9 cellular contexts compared by ENCODE assay signal in genomic region chr9:99130069-99130468, GRCh38. TPM values are rescaled to one million over a fixed set of nuclear protein-coding genes. Genes with fewer than 3 reads are reported as not detected.
A peak's percentile ranks its signal among the peaks of the same experiment; 100 is the strongest.
DNase-seq lines count a peak whose midpoint lies in the region; ATAC-seq and TF ChIP-seq lines count a peak whose summit lies in the region.
"Had no signal": no experiment of that assay in that cellular context is flagged by ENCODE, and none has a peak within 500 bp of the region (broad histone marks: within the 10 kb centered on the region; RNA-seq: fewer than 3 reads in every experiment).

No MANE protein-coding gene starts in this region.

- DNase-seq in GM13976 (ENCODE audit: low spot score) = peak; percentile 32
- peak; percentile 56 for DNase-seq in cerebellum (ENCODE audit: low spot score)
- DNase-seq in DMS53 (lab: John Stamatoyannopoulos, UW) = no peak
- no peak for DNase-seq in mammary epithelial cell
- no peak for DNase-seq in stimulated activated CD4-positive, alpha-beta T cell treated with anti-CD3 and anti-CD28 coated beads, Interleukin-2, amount 100 ng/mL, for 24 hours
- DNase-seq in ACHN = no peak
- DNase-seq: esophagus squamous epithelium had no signal

- WGBS in mammary epithelial cell (ENCODE audit: low coverage, missing lambda C conversion rate) = 100% methylated on average over 3 of the region's 3 CpGs

- dilution Hi-C loops in mammary epithelial cell (cut with HindIII; ENCODE audit: low sequenced_read_pairs) = no loop called here

- BruUV-seq in mammary epithelial cell (replicated peaks; lab: Mats Ljungman, UMichigan) = no TSS peak

- in situ Hi-C loops in GM13976 (cut with MboI; ENCODE audit: low sequenced_read_pairs, unreplicated experiment) = loop anchor here (10.0 kb wide), 1 partner anchor 145 kb away; no protein-coding TSS in a partner anchor
- in situ Hi-C loops in mammary epithelial cell (cut with MboI; ENCODE audit: low sequenced_read_pairs in 2 of 2) = loop anchor here (10.0 to 25.0 kb wide), 2 partner anchors 125 to 268 kb away; no protein-coding TSS in a partner anchor
- in situ Hi-C loops in ACHN (cut with HindIII; ENCODE audit: low pct_ligation_motif_present, low pct_unique_long_range_greater_than_20kb, low sequenced_read_pairs) = no loop called here

- no peaks in the 10 kb centered on the region for H4K20me1 ChIP-seq in mammary epithelial cell (ENCODE audit: insufficient read depth, low read length)

- peaks cover 7% of the 10 kb centered on the region for H3K9me3 ChIP-seq in mammary epithelial cell (replicated peaks; ENCODE audit: insufficient read depth, low read length)
- H3K9me3 ChIP-seq: esophagus squamous epithelium had no signal

- H2AFZ ChIP-seq in mammary epithelial cell (ENCODE audit: low read depth, low read length) = no peak overlapping the region

- H3K4me2 ChIP-seq in mammary epithelial cell (ENCODE audit: insufficient read depth, low read depth, low read length) = no peak overlapping the region

- no peak overlapping the region for H3K4me3 ChIP-seq in mammary epithelial cell (replicated peaks in 1 of 3; ENCODE audit: insufficient read depth in 1 of 3, low read depth in 2 of 3, low read length in 3 of 3)
- H3K4me3 ChIP-seq: esophagus squamous epithelium had no signal

- ATAC-seq in GM21367 (IDR thresholded peaks at IDR 0.05; ENCODE audit: unreplicated experiment) (peak; percentile 61), HG03354 (IDR thresholded peaks at IDR 0.05; ENCODE audit: poor library complexity, severe bottlenecking, unreplicated experiment) (peak; percentile 80)

- H3K79me2 ChIP-seq in mammary epithelial cell (ENCODE audit: insufficient read depth, low read length) = peaks cover 51% of the 10 kb centered on the region

- peaks cover 58% of the 10 kb centered on the region for H3K4me1 ChIP-seq in mammary epithelial cell (ENCODE audit: insufficient read depth, low read length)

- CTCF ChIA-PET in mammary epithelial cell (lab: Charles Lee; ENCODE audit: low non-redundant PET) = no interaction called here

- no peak overlapping the region for H3K9ac ChIP-seq in mammary epithelial cell (ENCODE audit: insufficient read depth, low read length)

- TF ChIP-seq CTCF in GM13976 (IDR thresholded peaks at IDR 0.05; ENCODE audit: borderline replicate concordance, control extremely low read depth, extremely low read depth, insufficient read depth, missing control alignments) = no peak
- TF ChIP-seq CTCF in mammary epithelial cell (conservative IDR thresholded peaks at IDR 0.05 in 1 of 2, IDR thresholded peaks at IDR 0.05 in 1 of 2; ENCODE audit: extremely low read depth in 1 of 2, insufficient read depth in 1 of 2, low read depth in 1 of 2, low read length in 2 of 2) = no peak

- no peak overlapping the region for H3K27ac ChIP-seq in mammary epithelial cell (ENCODE audit: insufficient read depth, low read depth, low read length)

- no peaks in the 10 kb centered on the region for H3K27me3 ChIP-seq in mammary epithelial cell (ENCODE audit: insufficient read depth, low read length)
- H3K27me3 ChIP-seq: esophagus squamous epithelium had no signal

- intact Hi-C loops in mammary epithelial cell (cut with micrococcal nuclease) = no loop called here

- H3K36me3 ChIP-seq in mammary epithelial cell (ENCODE audit: insufficient read depth, low read length) = no peaks in the 10 kb centered on the region

RNA-seq across cellular contexts. Expression of gene TGFBR1, which starts 25.2 kb away (rescaled TPM):
- total RNA-seq in cerebellum = 51.7 TPM
- total RNA-seq in mammary epithelial cell = 100 to 1,000 TPM in 1 of 2 donors, 10 to 100 TPM in 1; 48.2 to 102 TPM
- polyA plus RNA-seq in mammary epithelial cell = 20.5 TPM
- polyA minus RNA-seq in mammary epithelial cell = 107 TPM

Comparison
In these comparisons a context has a peak if more than half of its experiments do, and no peak if none do; other contexts are left out.
1. DNase-seq: peak in GM13976 (single experiment) and cerebellum (single experiment); none in DMS53 (single experiment), mammary epithelial cell (single experiment), stimulated activated CD4-positive, alpha-beta T cell treated with anti-CD3 and anti-CD28 coated beads, Interleukin-2, amount 100 ng/mL, for 24 hours (0 of 2) and ACHN (single experiment).